In genomic region chr20:52035977-52036376, GRCh38 we compare ENCODE assay signal across 12 cellular contexts.
"Had no signal": no experiment of that assay in that cellular context is flagged by ENCODE, and none has a peak within 500 bp of the region (broad histone marks: within the 10 kb centered on the region; RNA-seq: fewer than 3 reads in every experiment).

No MANE protein-coding gene starts in this region.

- DNase-seq: activated CD4-positive, alpha-beta T cell treated with anti-CD3 and anti-CD28 coated beads, Interleukin-2, amount 50 U/mL, for 4 hours; activated effector memory CD4-positive, alpha-beta T cell treated with anti-CD3 and anti-CD28 coated beads, Interleukin-2, amount 50 U/mL, for 16 hours; activated T-cell treated with anti-CD3 and anti-CD28 coated beads, Interleukin-2, amount 50 U/mL, for 4 hours; esophagus squamous epithelium; foreskin fibroblast; left cardiac atrium; stimulated activated CD4-positive, alpha-beta T cell treated with anti-CD3 and anti-CD28 coated beads, Interleukin-4, amount 100 ng/mL, for 1 hour had no signal

- ATAC-seq: activated CD4-positive, CD25-positive, alpha-beta regulatory T cell treated with anti-CD3 and anti-CD28 coated beads, Interleukin-2, amount 50 U/mL, for 24 hours; activated T-cell treated with anti-CD3 and anti-CD28 coated beads, Interleukin-2, amount 50 U/mL, for 4 hours; left cardiac atrium had no signal

- H3K4me3 Mint-ChIP-seq: activated naive CD8-positive, alpha-beta T cell; activated T-cell treated with anti-CD3 and anti-CD28 coated beads, Interleukin-2, amount 50 U/mL, for 4 hours; T-helper 2 cell treated with Interferon-gamma antibody and Interleukin-4, amounts not matched to agents 5 μg/mL and 100 μg/mL, for 36 hours had no signal

- H3K36me3 Mint-ChIP-seq: activated naive CD8-positive, alpha-beta T cell had no signal

- H3K27me3 ChIP-seq: dorsolateral prefrontal cortex, esophagus squamous epithelium had no signal

- H3K36me3 ChIP-seq: esophagus squamous epithelium had no signal

- H3K9me3 Mint-ChIP-seq: activated T-cell treated with anti-CD3 and anti-CD28 coated beads, Interleukin-2, amount 50 U/mL, for 4 hours; T-helper 2 cell treated with Interferon-gamma antibody and Interleukin-4, amounts not matched to agents 5 μg/mL and 100 μg/mL, for 36 hours had no signal

- H3K9me3 ChIP-seq: esophagus squamous epithelium had no signal

- H3K27me3 Mint-ChIP-seq: activated naive CD8-positive, alpha-beta T cell had no signal

- H3K27ac ChIP-seq: dorsolateral prefrontal cortex, esophagus squamous epithelium had no signal

- H3K4me3 ChIP-seq: dorsolateral prefrontal cortex, esophagus squamous epithelium had no signal

- H3K27ac Mint-ChIP-seq: activated naive CD8-positive, alpha-beta T cell; T-helper 2 cell treated with Interferon-gamma antibody and Interleukin-4, amounts not matched to agents 5 μg/mL and 100 μg/mL, for 36 hours had no signal

- FAIRE-seq: urothelium cell line had no signal
